Comparison of ENCODE assay signal across 9 cellular contexts in the genomic region with DNA sequence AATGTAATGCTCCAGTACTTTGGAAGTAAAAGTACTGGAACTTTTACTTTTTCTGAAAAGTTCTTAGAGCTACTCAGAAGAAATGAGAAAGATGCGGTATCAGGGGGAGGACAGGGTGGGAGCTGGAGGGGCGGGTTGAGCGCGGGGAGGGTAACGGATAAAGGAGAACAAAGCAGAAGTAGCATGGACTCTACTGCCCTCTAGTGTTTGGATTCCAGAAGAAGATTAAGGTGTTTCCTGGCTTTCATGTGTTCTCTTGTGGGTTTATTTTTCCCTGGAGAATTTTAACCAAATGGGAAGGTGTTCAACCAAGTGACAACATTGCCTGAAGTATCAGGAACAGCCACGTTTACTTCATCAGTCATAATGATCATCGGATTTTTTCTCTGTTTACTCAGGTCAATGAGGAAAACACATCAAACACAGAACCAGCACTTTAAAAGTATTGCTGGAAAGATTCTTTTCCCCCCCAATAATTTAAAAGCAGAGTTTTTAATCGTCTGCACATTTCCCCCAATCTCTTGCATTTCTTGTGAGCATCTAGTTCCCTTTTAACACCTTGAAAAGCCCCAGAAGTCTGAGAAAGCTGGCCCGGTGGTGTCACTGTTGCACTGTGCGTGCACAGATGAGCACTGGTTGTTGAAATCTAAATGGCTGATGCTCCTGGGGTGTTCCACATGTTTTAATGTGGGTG.
A peak's percentile ranks its signal among the peaks of the same experiment; 100 is the strongest.
DNase-seq lines count a peak whose midpoint lies in the region; ATAC-seq, FAIRE-seq and TF ChIP-seq lines count a peak whose summit lies in the region.
"Had no signal": no experiment of that assay in that cellular context is flagged by ENCODE, and none has a peak within 500 bp of the region (broad histone marks: within the 10 kb centered on the region; RNA-seq: fewer than 3 reads in every experiment).

No MANE protein-coding gene starts in this region.

- H3K27ac ChIP-seq in brain microvascular endothelial cell (no peak overlapping the region), keratinocyte (ENCODE audit: control insufficient read depth, insufficient read depth, low read length) (no peak overlapping the region), upper lobe of right lung (no peak overlapping the region)

- no peak overlapping the region for H3K27ac Mint-ChIP-seq in activated T-cell treated with anti-CD3 and anti-CD28 coated beads, Interleukin-2, amount 50 U/mL, for 72 hours
- H3K27ac Mint-ChIP-seq: stimulated activated naive CD8-positive, alpha-beta T cell treated with anti-CD3 and anti-CD28 coated beads, Interleukin-15, Interleukin-2, amounts not matched to agents 100 ng/mL and 50 ng/mL, for 24 hours had no signal

- intact Hi-C loops in upper lobe of right lung (cut with DNase I), result no loop called here

- H3K36me3 Mint-ChIP-seq in activated T-cell treated with anti-CD3 and anti-CD28 coated beads, Interleukin-2, amount 50 U/mL, for 72 hours (ENCODE audit: insufficient read depth in 2 of 2), result no peaks in the 10 kb centered on the region

- peak overlapping the region; percentile 19 for H3K4me2 ChIP-seq in keratinocyte (ENCODE audit: control insufficient read depth, extremely low read depth, insufficient read depth, low read depth, low read length)

- H3K27me3 ChIP-seq in brain microvascular endothelial cell (replicated peaks) (no peaks in the 10 kb centered on the region), keratinocyte (ENCODE audit: control insufficient read depth, extremely low read depth, insufficient read depth, low read length) (no peaks in the 10 kb centered on the region), upper lobe of right lung (no peaks in the 10 kb centered on the region)

- H3K9me3 Mint-ChIP-seq in activated T-cell treated with anti-CD3 and anti-CD28 coated beads, Interleukin-2, amount 50 U/mL, for 72 hours, result peaks cover 0 to 3% of the 10 kb centered on the region in 2 donors

- H3K4me1 Mint-ChIP-seq in activated T-cell treated with anti-CD3 and anti-CD28 coated beads, Interleukin-2, amount 50 U/mL, for 72 hours (ENCODE audit: low read depth), result no peaks in the 10 kb centered on the region

- dilution Hi-C loops in keratinocyte (cut with MboI; ENCODE audit: extremely low pct_ligation_motif_present, low sequenced_read_pairs), result loop anchor here (5.0 kb wide), 1 partner anchor 57 kb away; no protein-coding TSS in a partner anchor

- H3K4me3 ChIP-seq in brain microvascular endothelial cell (ENCODE audit: low read depth, low read length), result peak overlapping the region; percentile 33
- H3K4me3 ChIP-seq in keratinocyte (ENCODE audit: control insufficient read depth in 2 of 3, extremely low read depth in 1 of 3, insufficient read depth in 2 of 3, low read depth in 1 of 3, low read length in 3 of 3), result no peak overlapping the region
- no peak overlapping the region for H3K4me3 ChIP-seq in upper lobe of right lung

- peak; percentile 81 for FAIRE-seq in keratinocyte (lab: Jason Lieb, UNC)

- H3K4me1 ChIP-seq in keratinocyte (ENCODE audit: control insufficient read depth, extremely low read depth, insufficient read depth, low read length), result peaks cover 5% of the 10 kb centered on the region
- no peaks in the 10 kb centered on the region for H3K4me1 ChIP-seq in upper lobe of right lung

- H3K9me1 ChIP-seq in keratinocyte (ENCODE audit: control insufficient read depth, extremely low read depth, insufficient read depth, low read length), result no peaks in the 10 kb centered on the region

- H3K79me2 ChIP-seq in keratinocyte (ENCODE audit: control insufficient read depth, insufficient read depth, low read length), result no peaks in the 10 kb centered on the region

- ATAC-seq in HG03354 (IDR thresholded peaks at IDR 0.05; ENCODE audit: poor library complexity, severe bottlenecking, unreplicated experiment) (peak; percentile 78), upper lobe of right lung (peak; percentile 82)
- no peak for ATAC-seq in activated T-cell treated with anti-CD3 and anti-CD28 coated beads, Interleukin-2, amount 50 U/mL, for 72 hours (replicated peaks in 1 of 2)

- TF ChIP-seq CTCF in brain microvascular endothelial cell (IDR thresholded peaks at IDR 0.05; ENCODE audit: low read depth, low read length, missing control alignments), result peak; percentile 69
- TF ChIP-seq CTCF in keratinocyte (optimal IDR thresholded peaks at IDR 0.05 in 1 of 3, IDR thresholded peaks at IDR 0.05 in 1 of 3, conservative IDR thresholded peaks at IDR 0.05 in 1 of 3; ENCODE audit: extremely low read depth in 1 of 3, insufficient read depth in 2 of 3, low read length in 3 of 3), result peak; percentile 34 to 69 (median 69)
- TF ChIP-seq CTCF in upper lobe of right lung (IDR thresholded peaks at IDR 0.05), result peak; percentile 70

- H3K27me3 Mint-ChIP-seq in activated T-cell treated with anti-CD3 and anti-CD28 coated beads, Interleukin-2, amount 50 U/mL, for 72 hours (ENCODE audit: low read depth), result no peaks in the 10 kb centered on the region
- H3K27me3 Mint-ChIP-seq: stimulated activated naive CD8-positive, alpha-beta T cell treated with anti-CD3 and anti-CD28 coated beads, Interleukin-15, Interleukin-2, amounts not matched to agents 100 ng/mL and 50 ng/mL, for 24 hours had no signal

- no peak overlapping the region for H2AFZ ChIP-seq in keratinocyte (ENCODE audit: control insufficient read depth, low read length)

- H4K20me1 ChIP-seq in keratinocyte (ENCODE audit: control insufficient read depth, extremely low read depth, insufficient read depth, low read length), result no peaks in the 10 kb centered on the region

- H3K4me3 Mint-ChIP-seq in activated T-cell treated with anti-CD3 and anti-CD28 coated beads, Interleukin-2, amount 50 U/mL, for 72 hours, result no peak overlapping the region
- H3K4me3 Mint-ChIP-seq: stimulated activated naive CD8-positive, alpha-beta T cell treated with anti-CD3 and anti-CD28 coated beads, Interleukin-15, Interleukin-2, amounts not matched to agents 100 ng/mL and 50 ng/mL, for 24 hours had no signal

- H3K36me3 ChIP-seq in brain microvascular endothelial cell (replicated peaks) (no peaks in the 10 kb centered on the region), keratinocyte (ENCODE audit: control insufficient read depth in 2 of 2, extremely low read depth in 1 of 2, insufficient read depth in 2 of 2, low read length in 2 of 2) (no peaks in the 10 kb centered on the region), upper lobe of right lung (no peaks in the 10 kb centered on the region)

- in situ Hi-C loops in brain microvascular endothelial cell (cut with HindIII; ENCODE audit: low pct_ligation_motif_present, low sequenced_read_pairs), result loop anchor here (25.0 kb wide), 1 partner anchor 377 kb away; no protein-coding TSS in a partner anchor

- DNase-seq in NCI-H510A treated with DMSO at 0.1 percent for 48 hours (lab: John Stamatoyannopoulos, UW) (peak; percentile 60), NCI-H510A (lab: John Stamatoyannopoulos, UW) (no peak), NCI-H524 (lab: John Stamatoyannopoulos, UW) (peak; percentile 48 to 68), brain microvascular endothelial cell (peak; percentile 42), keratinocyte (ENCODE audit: low read depth, low spot score) (no peak), upper lobe of right lung (no peak)
- DNase-seq in activated T-cell treated with anti-CD3 and anti-CD28 coated beads, Interleukin-2, amount 50 U/mL, for 72 hours, result no peak

- H3K9ac ChIP-seq in keratinocyte (ENCODE audit: control insufficient read depth, extremely low read depth, insufficient read depth, low read length), result no peak overlapping the region

- H3K9me3 ChIP-seq in keratinocyte (ENCODE audit: control insufficient read depth, low read depth, low read length) (no peaks in the 10 kb centered on the region), upper lobe of right lung (no peaks in the 10 kb centered on the region)

Comparison
In these comparisons a context has a peak if more than half of its experiments do, and no peak if none do; other contexts are left out.
1. DNase-seq: peak in NCI-H510A treated with DMSO at 0.1 percent for 48 hours (single experiment), NCI-H524 (2 of 2) and brain microvascular endothelial cell (single experiment); none in NCI-H510A (single experiment), keratinocyte (single experiment), upper lobe of right lung (single experiment) and activated T-cell treated with anti-CD3 and anti-CD28 coated beads, Interleukin-2, amount 50 U/mL, for 72 hours (0 of 2).
2. ATAC-seq: peak in HG03354 (single experiment) and upper lobe of right lung (single experiment); none in activated T-cell treated with anti-CD3 and anti-CD28 coated beads, Interleukin-2, amount 50 U/mL, for 72 hours (0 of 2).
3. Peak in every context shown above with its lines, with median percentiles within 50 percentile points of each other: CTCF ChIP-seq.